ENCODE assay signal across 22 cellular contexts in genomic region chr20:6714202-6714800, GRCh38. TPM values are rescaled to one million over a fixed set of nuclear protein-coding genes. Genes with fewer than 3 reads are reported as not detected.
DNase-seq lines count a peak whose midpoint lies in the region; ATAC-seq, FAIRE-seq and TF ChIP-seq lines count a peak whose summit lies in the region.
"Had no signal": no experiment of that assay in that cellular context is flagged by ENCODE, and none has a peak within 500 bp of the region (broad histone marks: within the 10 kb centered on the region; RNA-seq: fewer than 3 reads in every experiment).

No MANE protein-coding gene starts in this region.

- no peak overlapping the region for H3K4me3 ChIP-seq in thyroid gland (replicated peaks in 1 of 3)
- H3K4me3 ChIP-seq: BLaER1, heart right ventricle, vagina had no signal

- no peaks in the 10 kb centered on the region for H3K27me3 ChIP-seq in thyroid gland
- H3K27me3 ChIP-seq: BLaER1, heart right ventricle, vagina had no signal

- ATAC-seq in sciatic nerve: no peak
- ATAC-seq: HCT116, heart right ventricle had no signal

- no peaks in the 10 kb centered on the region for H3K9me3 ChIP-seq in thyroid gland
- H3K9me3 ChIP-seq: heart right ventricle, vagina had no signal

- DNase-seq in NCI-H510A (lab: John Stamatoyannopoulos, UW) (peak; percentile 10), NCI-H510A treated with DMSO at 0.1 percent for 48 hours (lab: John Stamatoyannopoulos, UW) (no peak), RCC 7860 (ENCODE audit: low spot score) (peak; percentile 45), epithelial cell of prostate (ENCODE audit: low read depth, low spot score) (no peak), thyroid gland (peak; percentile 54 to 65), sciatic nerve (ENCODE audit: low spot score) (no peak), dermis blood vessel endothelial cell (no peak), NOMO-1 (lab: John Stamatoyannopoulos, UW; ENCODE audit: unreplicated experiment in 2 of 2) (no peak)
- DNase-seq: activated CD4-positive, alpha-beta T cell treated with anti-CD3 and anti-CD28 coated beads, Interleukin-2, amount 50 U/mL, for 1 hour; activated CD8-positive, alpha-beta memory T cell treated with anti-CD3 and anti-CD28 coated beads, Interleukin-2, amount 50 U/mL, for 4 hours; GDM1; heart right ventricle; MM.1S; NCI-H1436 treated with DMSO at 0.1 percent for 48 hours; NCI-H226; SIG-M5; T-helper 1 cell had no signal

- intact Hi-C loops in thyroid gland (cut with DNase I) (no loop called here), sciatic nerve (cut with DNase I) (no loop called here)

- no peak for TF ChIP-seq CTCF in thyroid gland (IDR thresholded peaks at IDR 0.05)

- peaks cover 15 to 20% of the 10 kb centered on the region in 2 donors for H3K4me1 ChIP-seq in thyroid gland
- H3K4me1 ChIP-seq: vagina had no signal

- H3K27ac ChIP-seq in epithelial cell of prostate: peak overlapping the region; percentile 7
- H3K27ac ChIP-seq in thyroid gland: no peak overlapping the region
- H3K27ac ChIP-seq: BLaER1, vagina, VCaP had no signal

- no peaks in the 10 kb centered on the region for H3K36me3 ChIP-seq in thyroid gland
- H3K36me3 ChIP-seq: BLaER1, heart right ventricle, vagina had no signal

- FAIRE-seq in RCC 7860 (lab: Jason Lieb, UNC): peak; percentile 30
- FAIRE-seq: colon had no signal

- WGBS in thyroid gland, 2 donors: 84 to 88% methylated on average over 5 of the region's 5 CpGs

- TF ChIP-seq POLR2A in thyroid gland (IDR thresholded peaks at IDR 0.05): no peak

RNA-seq across cellular contexts. Expression of gene BMP2, which starts 53.2 kb away (rescaled TPM):
- total RNA-seq in thyroid gland: 10 to 100 TPM; 19.1 to 27.1 (median 20.2) TPM
- 6.1 TPM for total RNA-seq in sciatic nerve
- 23.1 and 33.7 TPM in 2 replicates for total RNA-seq in dermis blood vessel endothelial cell

Comparison
In these comparisons a context has a peak if more than half of its experiments do, and no peak if none do; other contexts are left out.
1. DNase-seq: peak in NCI-H510A (single experiment), RCC 7860 (single experiment) and thyroid gland (2 of 2); none in NCI-H510A treated with DMSO at 0.1 percent for 48 hours (single experiment), epithelial cell of prostate (single experiment), sciatic nerve (single experiment), dermis blood vessel endothelial cell (single experiment) and NOMO-1 (0 of 2).